8 cellular contexts compared by ENCODE assay signal in genomic region chr15:100602064-100602821, GRCh38. TPM values are rescaled to one million over a fixed set of nuclear protein-coding genes. Genes with fewer than 3 reads are reported as not detected.
DNase-seq lines count a peak whose midpoint lies in the region; ATAC-seq and TF ChIP-seq lines count a peak whose summit lies in the region.

A gene with protein sequence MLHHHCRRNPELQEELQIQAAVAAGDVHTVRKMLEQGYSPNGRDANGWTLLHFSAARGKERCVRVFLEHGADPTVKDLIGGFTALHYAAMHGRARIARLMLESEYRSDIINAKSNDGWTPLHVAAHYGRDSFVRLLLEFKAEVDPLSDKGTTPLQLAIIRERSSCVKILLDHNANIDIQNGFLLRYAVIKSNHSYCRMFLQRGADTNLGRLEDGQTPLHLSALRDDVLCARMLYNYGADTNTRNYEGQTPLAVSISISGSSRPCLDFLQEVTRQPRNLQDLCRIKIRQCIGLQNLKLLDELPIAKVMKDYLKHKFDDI (plus strand): TSS chr15:100602589. CDS start chr15:100612217, 9,628 bp downstream.
TSS of gene LINS1 (minus strand) at chr15:100602184. CDS start at chr15:100580842, 21,342 bp downstream.

- H3F3A ChIP-seq in SK-N-SH (replicated peaks; ENCODE audit: insufficient read depth) = no peaks in the 10 kb centered on the region

- peak in 1 of 2 experiments; percentile 4; a peak in 1 of 4 replicates for TF ChIP-seq EP300 in SK-N-SH (IDR thresholded peaks at IDR 0.05; ENCODE audit: borderline replicate concordance in 1 of 2, low read depth in 1 of 2, low read length in 1 of 2)

- H3K4me3 ChIP-seq in SK-N-SH (ENCODE audit: low read depth in 2 of 2, low read length in 1 of 2) = peak within 1 kb of the TSS; percentile 89 to 99

- H3K4me1 ChIP-seq in SK-N-SH (ENCODE audit: control insufficient read depth in 1 of 2, insufficient read depth in 2 of 2, low read depth in 1 of 2, low read length in 1 of 2) = peaks cover 5 to 18% of the 10 kb centered on the region in 2 experiments; a peak in 3 of 4 replicates

- under 1% methylated on average over 36 of the region's 51 CpGs for WGBS in SK-N-SH (ENCODE audit: low lambda C conversion rate)

- no peak for TF ChIP-seq RAD21 in SK-N-SH (IDR thresholded peaks at IDR 0.05; ENCODE audit: low read length)

- H3K9me3 ChIP-seq in SK-N-SH = no peaks in the 10 kb centered on the region

- peak within 1 kb of the TSS; percentile 63 to 87 for H3K27ac ChIP-seq in SK-N-SH (ENCODE audit: low read depth in 2 of 2, low read length in 1 of 2)

- H3K79me2 ChIP-seq in SK-N-SH (ENCODE audit: insufficient read depth) = peaks cover 94% of the 10 kb centered on the region

- ATAC-seq in HG02571 (IDR thresholded peaks at IDR 0.05; ENCODE audit: unreplicated experiment) = peak; percentile 86

- H3K36me3 ChIP-seq in SK-N-SH (replicated peaks in 1 of 2; ENCODE audit: control insufficient read depth in 1 of 2, insufficient read depth in 2 of 2, low read length in 1 of 2) = peaks cover 21 to 24% of the 10 kb centered on the region in 2 experiments

- TF ChIP-seq CTCF in SK-N-SH (IDR thresholded peaks at IDR 0.05) = no peak

- H3K9ac ChIP-seq in SK-N-SH = peak within 1 kb of the TSS; percentile 89

- CTCF ChIA-PET in SK-N-SH (lab: Yijun Ruan, JAX) = interaction anchor here (0.6 to 3.5 kb wide), 4 partner anchors 30 to 405 kb away, joined by 3 to 22 read pairs (median 12); no protein-coding TSS in a partner anchor

- H4K20me1 ChIP-seq in SK-N-SH (ENCODE audit: insufficient read depth) = no peaks in the 10 kb centered on the region

- no peaks in the 10 kb centered on the region for H3K9me2 ChIP-seq in SK-N-SH

- peak within 1 kb of the TSS; percentile 83 for H3K4me2 ChIP-seq in SK-N-SH

- no peaks in the 10 kb centered on the region for H3K27me3 ChIP-seq in SK-N-SH (ENCODE audit: insufficient read depth)

- peak within 1 kb of the TSS; percentile 80 for H2AFZ ChIP-seq in SK-N-SH (ENCODE audit: low read depth)

- POLR2A ChIA-PET in SK-N-SH (lab: Yijun Ruan, JAX) = interaction anchor here (1.3 kb wide), 1 partner anchor 260 kb away, joined by 3 read pairs; the partner anchor contains the start of gene ADAMTS17

- DNase-seq in GM04504 (ENCODE audit: low read depth) (peak; percentile 100), NCI-H1048 (lab: John Stamatoyannopoulos, UW) (peak; percentile 99), SK-N-SH (peak; percentile 94), germinal center (ENCODE audit: low spot score) (peak; percentile 97), non-pigmented ciliary epithelial cell (ENCODE audit: low read depth) (peak; percentile 100), superior temporal gyrus (ENCODE audit: extremely low spot score) (peak; percentile 100)
- DNase-seq in activated naive CD4-positive, alpha-beta T cell treated with anti-CD3 and anti-CD28 coated beads, Interleukin-2, amount 50 U/mL, for 16 hours = peak; percentile 99

TF ChIP-seq in SK-N-SH, 30 proteins besides CTCF, POLR2A, EP300 and RAD21 (continues in another document):
- TF ChIP-seq REST (IDR thresholded peaks at IDR 0.05; ENCODE audit: low read depth, low read length) (no peak), GABPA (IDR thresholded peaks at IDR 0.05; ENCODE audit: low read depth) (peak; percentile 28; the same call in 1 of the 2 replicates), RFX5 (IDR thresholded peaks at IDR 0.05; ENCODE audit: low read length) (peak; percentile 69; the same call in 1 of the 2 replicates), MAX (IDR thresholded peaks at IDR 0.05; ENCODE audit: low read depth) (peak; percentile 38), USF1 (IDR thresholded peaks at IDR 0.05; ENCODE audit: borderline replicate concordance, low read depth) (0 out of 2 replicates have a peak, but pooled peaks have one; percentile 6), IRF3 (IDR thresholded peaks at IDR 0.05; ENCODE audit: low read depth, low read length) (no peak; the same call in 1 of the 2 replicates), FOXM1 (IDR thresholded peaks at IDR 0.05; ENCODE audit: low read depth) (no peak), NFIC (IDR thresholded peaks at IDR 0.05; ENCODE audit: borderline replicate concordance) (peak; percentile 78), TAF1 (IDR thresholded peaks at IDR 0.05; ENCODE audit: borderline replicate concordance, low read depth, low read length) (peak; percentile 53; the same call in 1 of the 2 replicates), TCF12 (IDR thresholded peaks at IDR 0.05) (no peak), POLR2AphosphoS5 (IDR thresholded peaks at IDR 0.05; ENCODE audit: low read depth, low read length) (peak; percentile 42; the same call in 1 of the 2 replicates), YY1 (IDR thresholded peaks at IDR 0.05; ENCODE audit: low read depth) (peak; percentile 91), MXI1 (IDR thresholded peaks at IDR 0.05; ENCODE audit: low read depth, low read length) (peak; percentile 84), MEF2A (IDR thresholded peaks at IDR 0.05; ENCODE audit: borderline replicate concordance, low read depth) (no peak), ELF1 (IDR thresholded peaks at IDR 0.05) (peak; percentile 80), SIN3A (IDR thresholded peaks at IDR 0.05; ENCODE audit: borderline replicate concordance, low read depth, low read length) (peak; percentile 6; the same call in 1 of the 2 replicates), CHD2 (IDR thresholded peaks at IDR 0.05; ENCODE audit: low read length, partially characterized antibody) (peak; percentile 81), JUND (IDR thresholded peaks at IDR 0.05) (no peak), SMC3 (IDR thresholded peaks at IDR 0.05; ENCODE audit: low read depth, low read length) (no peak)
- TF ChIP-seq, protein P1, sequence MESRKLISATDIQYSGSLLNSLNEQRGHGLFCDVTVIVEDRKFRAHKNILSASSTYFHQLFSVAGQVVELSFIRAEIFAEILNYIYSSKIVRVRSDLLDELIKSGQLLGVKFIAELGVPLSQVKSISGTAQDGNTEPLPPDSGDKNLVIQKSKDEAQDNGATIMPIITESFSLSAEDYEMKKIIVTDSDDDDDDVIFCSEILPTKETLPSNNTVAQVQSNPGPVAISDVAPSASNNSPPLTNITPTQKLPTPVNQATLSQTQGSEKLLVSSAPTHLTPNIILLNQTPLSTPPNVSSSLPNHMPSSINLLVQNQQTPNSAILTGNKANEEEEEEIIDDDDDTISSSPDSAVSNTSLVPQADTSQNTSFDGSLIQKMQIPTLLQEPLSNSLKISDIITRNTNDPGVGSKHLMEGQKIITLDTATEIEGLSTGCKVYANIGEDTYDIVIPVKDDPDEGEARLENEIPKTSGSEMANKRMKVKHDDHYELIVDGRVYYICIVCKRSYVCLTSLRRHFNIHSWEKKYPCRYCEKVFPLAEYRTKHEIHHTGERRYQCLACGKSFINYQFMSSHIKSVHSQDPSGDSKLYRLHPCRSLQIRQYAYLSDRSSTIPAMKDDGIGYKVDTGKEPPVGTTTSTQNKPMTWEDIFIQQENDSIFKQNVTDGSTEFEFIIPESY (IDR thresholded peaks at IDR 0.05; ENCODE audit: borderline replicate concordance, low read depth) = no peak

RNA-seq across cellular contexts. Expression of the first gene that starts in this region (rescaled TPM):
- 6.1 and 7.7 TPM in 2 replicates for polyA plus RNA-seq in SK-N-SH (2012; rRNA removed)
- polyA plus RNA-seq in SK-N-SH (2012; cell fraction: cytosol; rRNA removed) = 6.7 and 7.4 TPM in 2 replicates
- 4.7 and 7.1 TPM in 2 replicates for polyA plus RNA-seq in SK-N-SH (2012; cell fraction: nucleus; rRNA removed)

RNA-seq across cellular contexts. Expression of gene LINS1, which starts in this region (rescaled TPM):
- 5.0 and 6.9 TPM in 2 replicates for polyA plus RNA-seq in SK-N-SH (2012; rRNA removed)
- polyA plus RNA-seq in SK-N-SH (2012; cell fraction: cytosol; rRNA removed) = 4.6 and 4.7 TPM in 2 replicates
- polyA plus RNA-seq in SK-N-SH (2012; cell fraction: nucleus; rRNA removed) = 10.8 and 22.3 TPM in 2 replicates

Comparison
In these comparisons a context has a peak if more than half of its experiments do, and no peak if none do; other contexts are left out.
1. Peak in every context shown above with its lines: DNase-seq, ATAC-seq, H3K4me3 ChIP-seq and H3K27ac ChIP-seq.